Comparison of ENCODE assay signal across 14 cellular contexts in the genomic region with DNA sequence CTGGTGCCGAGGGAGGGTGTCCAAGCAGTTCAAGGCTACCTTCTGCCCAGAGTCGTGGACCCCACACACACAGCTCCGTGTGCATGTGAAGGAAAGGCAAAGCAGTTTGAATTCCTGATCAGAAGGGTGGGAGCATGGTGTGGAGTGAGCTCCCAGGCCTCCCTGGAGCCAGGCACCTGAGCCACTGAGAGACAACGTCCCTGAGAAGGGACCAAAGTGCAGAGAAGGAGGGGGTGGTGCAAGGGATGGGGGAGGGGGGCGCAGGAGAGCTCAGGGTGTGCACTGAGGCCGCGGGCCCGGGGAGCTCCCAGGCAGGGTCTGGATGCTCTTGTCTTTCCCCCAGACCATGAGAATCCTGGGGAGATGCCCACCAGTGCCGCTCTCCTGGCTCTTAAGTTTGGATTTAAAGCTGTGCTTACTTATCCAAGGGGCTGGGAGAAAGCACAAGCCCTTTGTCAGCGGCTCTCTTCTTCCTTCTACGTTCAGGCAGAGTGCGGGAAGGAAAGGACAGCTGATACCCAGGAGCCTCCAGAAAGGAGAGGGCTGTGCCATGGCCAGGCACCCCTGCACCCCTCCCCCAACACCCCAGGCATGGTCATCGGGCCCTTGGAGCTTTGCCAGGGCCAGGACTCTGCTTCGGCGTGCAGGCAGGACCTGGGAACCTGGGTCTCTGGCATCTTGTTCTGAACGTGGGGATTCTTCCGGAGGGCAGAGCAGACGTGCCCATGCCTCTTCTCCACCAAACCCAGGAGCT. TPM values are rescaled to one million over a fixed set of nuclear protein-coding genes. Genes with fewer than 3 reads are reported as not detected.
DNase-seq lines count a peak whose midpoint lies in the region; ATAC-seq and TF ChIP-seq lines count a peak whose summit lies in the region.
"Had no signal": no experiment of that assay in that cellular context is flagged by ENCODE, and none has a peak within 500 bp of the region (broad histone marks: within the 10 kb centered on the region; RNA-seq: fewer than 3 reads in every experiment).

No MANE protein-coding gene starts in this region.

- no peak overlapping the region for H3K27ac Mint-ChIP-seq in activated CD8-positive, alpha-beta T cell treated with anti-CD3 and anti-CD28 coated beads, Interleukin-2, amount 10 ng/mL, durations not matched to agents 7 days and 5 days
- no peak overlapping the region for H3K27ac Mint-ChIP-seq in activated CD8-positive, alpha-beta T cell treated with anti-CD3 and anti-CD28 coated beads for 36 hours
- H3K27ac Mint-ChIP-seq: activated naive CD4-positive, alpha-beta T cell treated with anti-CD3 and anti-CD28 coated beads, Interleukin-2, amount 50 U/mL, for 72 hours; stimulated activated naive CD8-positive, alpha-beta T cell treated with anti-CD3 and anti-CD28 coated beads, Interleukin-15, amount 100 ng/mL, for 72 hours had no signal

- ATAC-seq in activated CD8-positive, alpha-beta T cell treated with anti-CD3 and anti-CD28 coated beads, Interleukin-2, amount 10 ng/mL, durations not matched to agents 7 days and 5 days: no peak
- ATAC-seq in activated CD8-positive, alpha-beta T cell treated with anti-CD3 and anti-CD28 coated beads for 36 hours: no peak

- POLR2A ChIA-PET in activated CD8-positive, alpha-beta T cell treated with anti-CD3 and anti-CD28 coated beads, Interleukin-2, amount 10 ng/mL, durations not matched to agents 7 days and 5 days (lab: Charles Lee): interaction anchor here (0.9 to 2.6 kb wide), 4 partner anchors 31 to 98 kb away, joined by 3 to 8 read pairs (median 3); partner anchors contain the start of gene CCSAP
- POLR2A ChIA-PET in activated CD8-positive, alpha-beta T cell treated with anti-CD3 and anti-CD28 coated beads for 36 hours (lab: Charles Lee): no interaction called here

- peak overlapping the region; percentile 60 for H3K4me2 ChIP-seq in smooth muscle cell

- H3K4me3 Mint-ChIP-seq in activated CD8-positive, alpha-beta T cell treated with anti-CD3 and anti-CD28 coated beads, Interleukin-2, amount 10 ng/mL, durations not matched to agents 7 days and 5 days: peak overlapping the region; percentile 47
- no peak overlapping the region for H3K4me3 Mint-ChIP-seq in activated CD8-positive, alpha-beta T cell treated with anti-CD3 and anti-CD28 coated beads for 36 hours

- no peaks in the 10 kb centered on the region for H3K36me3 Mint-ChIP-seq in activated CD8-positive, alpha-beta T cell treated with anti-CD3 and anti-CD28 coated beads, Interleukin-2, amount 10 ng/mL, durations not matched to agents 7 days and 5 days (ENCODE audit: low read depth)
- H3K36me3 Mint-ChIP-seq in activated CD8-positive, alpha-beta T cell treated with anti-CD3 and anti-CD28 coated beads for 36 hours (ENCODE audit: low read depth): no peaks in the 10 kb centered on the region
- H3K36me3 Mint-ChIP-seq: activated naive CD4-positive, alpha-beta T cell treated with anti-CD3 and anti-CD28 coated beads, Interleukin-2, amount 50 U/mL, for 72 hours had no signal

- H3K9me3 ChIP-seq in smooth muscle cell (replicated peaks; ENCODE audit: low read depth) (no peaks in the 10 kb centered on the region), ovary (no peaks in the 10 kb centered on the region)

- H3K4me1 Mint-ChIP-seq in activated CD8-positive, alpha-beta T cell treated with anti-CD3 and anti-CD28 coated beads, Interleukin-2, amount 10 ng/mL, durations not matched to agents 7 days and 5 days (ENCODE audit: low read depth): peaks cover 29% of the 10 kb centered on the region
- H3K4me1 Mint-ChIP-seq in activated CD8-positive, alpha-beta T cell treated with anti-CD3 and anti-CD28 coated beads for 36 hours (ENCODE audit: low read depth): peaks cover 20% of the 10 kb centered on the region

- H3K4me3 ChIP-seq in smooth muscle cell (no peak overlapping the region), ovary (no peak overlapping the region)

- peak overlapping the region; percentile 55; the same call in 1 of the 2 replicates for H3K27ac ChIP-seq in VCaP
- peak overlapping the region; percentile 62 for H3K27ac ChIP-seq in layer of hippocampus (ENCODE audit: low read depth, low read length)
- H3K27ac ChIP-seq in smooth muscle cell (ENCODE audit: low read depth): no peak overlapping the region
- no peak overlapping the region for H3K27ac ChIP-seq in ovary

- no peak for TF ChIP-seq EP300 in ovary (IDR thresholded peaks at IDR 0.05)

- no peak overlapping the region for H2AFZ ChIP-seq in smooth muscle cell (ENCODE audit: low read depth)

- H3K4me1 ChIP-seq in smooth muscle cell (ENCODE audit: low read depth): peaks cover 24% of the 10 kb centered on the region
- peaks cover 15% of the 10 kb centered on the region for H3K4me1 ChIP-seq in ovary (ENCODE audit: insufficient read depth)

- CTCF ChIA-PET in activated CD8-positive, alpha-beta T cell treated with anti-CD3 and anti-CD28 coated beads, Interleukin-2, amount 10 ng/mL, durations not matched to agents 7 days and 5 days (lab: Charles Lee): interaction anchor here (0.6 to 3.8 kb wide), 6 partner anchors 10 to 72 kb away, joined by 5 to 10 read pairs (median 6); partner anchors contain the start of gene CCSAP
- CTCF ChIA-PET in activated CD8-positive, alpha-beta T cell treated with anti-CD3 and anti-CD28 coated beads for 36 hours (lab: Charles Lee): no interaction called here

- H3K27me3 Mint-ChIP-seq in activated CD8-positive, alpha-beta T cell treated with anti-CD3 and anti-CD28 coated beads, Interleukin-2, amount 10 ng/mL, durations not matched to agents 7 days and 5 days (ENCODE audit: low read depth): peaks cover 61% of the 10 kb centered on the region
- H3K27me3 Mint-ChIP-seq in activated CD8-positive, alpha-beta T cell treated with anti-CD3 and anti-CD28 coated beads for 36 hours: peaks cover 70% of the 10 kb centered on the region

- 66% methylated on average over 16 of the region's 18 CpGs for WGBS in smooth muscle cell (ENCODE audit: low lambda C conversion rate)
- WGBS in ovary, 3 donors: 22 to 30% (median 29%) methylated on average over 18 of the region's 18 CpGs

- no peaks in the 10 kb centered on the region for H3K79me2 ChIP-seq in smooth muscle cell (ENCODE audit: low read depth)

- H3K36me3 ChIP-seq in smooth muscle cell (ENCODE audit: low read depth) (no peaks in the 10 kb centered on the region), ovary (no peaks in the 10 kb centered on the region)

- TF ChIP-seq POLR2A in ovary (IDR thresholded peaks at IDR 0.05): no peak

- DNase-seq in activated CD8-positive, alpha-beta T cell treated with anti-CD3 and anti-CD28 coated beads, Interleukin-2, amount 10 ng/mL, durations not matched to agents 7 days and 5 days: no peak
- no peak for DNase-seq in activated CD8-positive, alpha-beta T cell treated with anti-CD3 and anti-CD28 coated beads for 36 hours
- DNase-seq in smooth muscle cell (lab: John Stamatoyannopoulos, UW; ENCODE audit: unreplicated experiment) (no peak), NCI-H1930 (lab: John Stamatoyannopoulos, UW) (no peak), ovary (no peak), GDM1 (lab: John Stamatoyannopoulos, UW) (no peak)
- DNase-seq: cortex of kidney; EL; MM.1S; stimulated activated naive CD8-positive, alpha-beta T cell treated with anti-CD3 and anti-CD28 coated beads, Interleukin-15, amount 100 ng/mL, for 72 hours had no signal

- H3K9me3 Mint-ChIP-seq in activated CD8-positive, alpha-beta T cell treated with anti-CD3 and anti-CD28 coated beads, Interleukin-2, amount 10 ng/mL, durations not matched to agents 7 days and 5 days (ENCODE audit: insufficient read depth): no peaks in the 10 kb centered on the region
- no peaks in the 10 kb centered on the region for H3K9me3 Mint-ChIP-seq in activated CD8-positive, alpha-beta T cell treated with anti-CD3 and anti-CD28 coated beads for 36 hours
- H3K9me3 Mint-ChIP-seq: activated naive CD4-positive, alpha-beta T cell treated with anti-CD3 and anti-CD28 coated beads, Interleukin-2, amount 50 U/mL, for 72 hours; stimulated activated naive CD8-positive, alpha-beta T cell treated with anti-CD3 and anti-CD28 coated beads, Interleukin-15, amount 100 ng/mL, for 72 hours had no signal

- no peak for TF ChIP-seq CTCF in activated CD8-positive, alpha-beta T cell treated with anti-CD3 and anti-CD28 coated beads for 36 hours (IDR thresholded peaks at IDR 0.05)
- TF ChIP-seq CTCF in VCaP (conservative IDR thresholded peaks at IDR 0.05) (no peak), smooth muscle cell (IDR thresholded peaks at IDR 0.05; ENCODE audit: borderline replicate concordance, insufficient read depth, poor library complexity, severe bottlenecking) (no peak), ovary (IDR thresholded peaks at IDR 0.05) (no peak)

- intact Hi-C loops in activated CD8-positive, alpha-beta T cell treated with anti-CD3 and anti-CD28 coated beads for 36 hours (cut with micrococcal nuclease): loop anchor here (10.0 kb wide), 1 partner anchor 65 kb away; the partner anchor contains the start of gene CCSAP
- intact Hi-C loops in ovary (cut with DNase I): no loop called here

- no peaks in the 10 kb centered on the region for H4K20me1 ChIP-seq in smooth muscle cell (ENCODE audit: low read depth)

- no peak overlapping the region for H3K9ac ChIP-seq in smooth muscle cell (ENCODE audit: low read depth)

- H3K27me3 ChIP-seq in layer of hippocampus (ENCODE audit: control insufficient read depth, insufficient read depth, low read length) (peaks cover 7% of the 10 kb centered on the region), smooth muscle cell (ENCODE audit: low read depth) (no peaks in the 10 kb centered on the region), ovary (no peaks in the 10 kb centered on the region)

- peaks cover 8% of the 10 kb centered on the region for H3F3A ChIP-seq in smooth muscle cell (ENCODE audit: low read depth)

RNA-seq across cellular contexts. Expression of gene ACTA1, which starts 24.1 kb away (rescaled TPM):
- not detected for total RNA-seq in activated CD8-positive, alpha-beta T cell treated with anti-CD3 and anti-CD28 coated beads, Interleukin-2, amount 10 ng/mL, durations not matched to agents 7 days and 5 days
- not detected for total RNA-seq in activated CD8-positive, alpha-beta T cell treated with anti-CD3 and anti-CD28 coated beads for 36 hours
- total RNA-seq in smooth muscle cell: 5.1 and 5.6 TPM in 2 replicates
- 3.7 and 28.1 TPM in 2 replicates for polyA plus RNA-seq in smooth muscle cell
- 1 to 10 TPM in 2 of 7 donors, under 1 TPM in 1, not detected in 4; 0.33 to 3.3 (median 2.1) TPM for total RNA-seq in ovary
- polyA plus RNA-seq in ovary: under 1 TPM; 0.47 to 0.70 TPM
- total RNA-seq: activated naive CD4-positive, alpha-beta T cell treated with anti-CD3 and anti-CD28 coated beads, Interleukin-2, amount 50 U/mL, for 72 hours; mononuclear cell had no signal

Comparison
In these comparisons a context has a peak if more than half of its experiments do, and no peak if none do; other contexts are left out.
1. H3K27ac ChIP-seq: peak in VCaP (single experiment) and layer of hippocampus (single experiment); none in smooth muscle cell (single experiment) and ovary (0 of 2).